ENCODE assay signal across 1 cellular context in genomic region chr2:200812122-200813022, GRCh38.
A peak's percentile ranks its signal among the peaks of the same experiment; 100 is the strongest.
TF ChIP-seq lines count a peak whose summit lies in the region.

No MANE protein-coding gene starts in this region.

TF ChIP-seq in GM12878, 131 proteins besides CTCF, POLR2A, EP300 and RAD21 (continued from another document):
- TF ChIP-seq RELB (IDR thresholded peaks at IDR 0.05; ENCODE audit: low read depth) (no peak), CREB1 (IDR thresholded peaks at IDR 0.05; ENCODE audit: low read depth) (no peak), IKZF2 (IDR thresholded peaks at IDR 0.05) (peak; percentile 54 to 76; a peak in 3 of 4 replicates)
